ENCODE assay signal across 10 cellular contexts in genomic region chr14:98210045-98210678, GRCh38.
A peak's percentile ranks its signal among the peaks of the same experiment; 100 is the strongest.
DNase-seq lines count a peak whose midpoint lies in the region; ATAC-seq and TF ChIP-seq lines count a peak whose summit lies in the region.
"Had no signal": no experiment of that assay in that cellular context is flagged by ENCODE, and none has a peak within 500 bp of the region (broad histone marks: within the 10 kb centered on the region; RNA-seq: fewer than 3 reads in every experiment).

No MANE protein-coding gene starts in this region.

- H2AK5ac ChIP-seq in mesendoderm (ENCODE audit: low read length) = no peak overlapping the region

- no peaks in the 10 kb centered on the region for H3K36me3 Mint-ChIP-seq in CD8-positive, alpha-beta T cell
- H3K36me3 Mint-ChIP-seq in T-helper 17 cell (ENCODE audit: low read depth) = peaks cover 2% of the 10 kb centered on the region
- H3K36me3 Mint-ChIP-seq in activated T-helper 17 cell treated with anti-CD3 and anti-CD28 coated beads, Interleukin-2, amount 50 U/mL, for 72 hours (ENCODE audit: low read depth) = no peaks in the 10 kb centered on the region
- H3K36me3 Mint-ChIP-seq: stimulated activated memory B cell treated with anti-CD40 and anti-IgM and Interleukin-4, amounts not matched to agents 10 μg/mL and 1 μg/mL and 100 μg/mL, for 72 hours had no signal

- peak overlapping the region; percentile 68 for H3K4me3 Mint-ChIP-seq in CD8-positive, alpha-beta T cell
- H3K4me3 Mint-ChIP-seq in T-helper 17 cell = peak overlapping the region; percentile 84
- peak overlapping the region; percentile 93 for H3K4me3 Mint-ChIP-seq in activated T-helper 17 cell treated with anti-CD3 and anti-CD28 coated beads, Interleukin-2, amount 50 U/mL, for 72 hours
- H3K4me3 Mint-ChIP-seq: stimulated activated memory B cell treated with anti-CD40 and anti-IgM and Interleukin-4, amounts not matched to agents 10 μg/mL and 1 μg/mL and 100 μg/mL, for 72 hours had no signal

- peak overlapping the region; percentile 18 for H3K18ac ChIP-seq in mesendoderm (ENCODE audit: low read length)

- ATAC-seq in CD8-positive, alpha-beta T cell = peak; percentile 72
- peak; percentile 75 for ATAC-seq in T-helper 17 cell
- peak; percentile 85 for ATAC-seq in activated T-helper 17 cell treated with anti-CD3 and anti-CD28 coated beads, Interleukin-2, amount 50 U/mL, for 72 hours (replicated peaks)
- no peak for ATAC-seq in GM21423 (IDR thresholded peaks at IDR 0.05; ENCODE audit: unreplicated experiment)
- ATAC-seq: sciatic nerve; stimulated activated memory B cell treated with anti-CD40 and anti-IgM and Interleukin-4, amounts not matched to agents 10 μg/mL and 1 μg/mL and 100 μg/mL, for 72 hours had no signal

- peaks cover 97% of the 10 kb centered on the region for H3K4me1 Mint-ChIP-seq in CD8-positive, alpha-beta T cell (ENCODE audit: low read depth)
- peaks cover 58% of the 10 kb centered on the region for H3K4me1 Mint-ChIP-seq in T-helper 17 cell
- peaks cover 49% of the 10 kb centered on the region for H3K4me1 Mint-ChIP-seq in activated T-helper 17 cell treated with anti-CD3 and anti-CD28 coated beads, Interleukin-2, amount 50 U/mL, for 72 hours
- H3K4me1 Mint-ChIP-seq: stimulated activated memory B cell treated with anti-CD40 and anti-IgM and Interleukin-4, amounts not matched to agents 10 μg/mL and 1 μg/mL and 100 μg/mL, for 72 hours had no signal

- no peak overlapping the region for H4K8ac ChIP-seq in mesendoderm (ENCODE audit: low read depth, low read length)

- no peak overlapping the region for H3K9ac ChIP-seq in mesendoderm (ENCODE audit: low read length)

- H3K27me3 ChIP-seq in CD8-positive, alpha-beta T cell (ENCODE audit: insufficient read depth, low read length) = no peaks in the 10 kb centered on the region
- H3K27me3 ChIP-seq in mesendoderm (ENCODE audit: insufficient read depth, low read length, poor library complexity) = no peaks in the 10 kb centered on the region

- no peaks in the 10 kb centered on the region for H3K9me3 Mint-ChIP-seq in CD8-positive, alpha-beta T cell
- H3K9me3 Mint-ChIP-seq in activated T-helper 17 cell treated with anti-CD3 and anti-CD28 coated beads, Interleukin-2, amount 50 U/mL, for 72 hours = no peaks in the 10 kb centered on the region

- H3K27ac Mint-ChIP-seq in CD8-positive, alpha-beta T cell = peak overlapping the region; percentile 92
- peak overlapping the region; percentile 96 for H3K27ac Mint-ChIP-seq in T-helper 17 cell
- peak overlapping the region; percentile 98 for H3K27ac Mint-ChIP-seq in activated T-helper 17 cell treated with anti-CD3 and anti-CD28 coated beads, Interleukin-2, amount 50 U/mL, for 72 hours
- H3K27ac Mint-ChIP-seq: stimulated activated memory B cell treated with anti-CD40 and anti-IgM and Interleukin-4, amounts not matched to agents 10 μg/mL and 1 μg/mL and 100 μg/mL, for 72 hours had no signal

- peak overlapping the region; percentile 23 for H4K5ac ChIP-seq in mesendoderm (ENCODE audit: low read length)

- no peak for TF ChIP-seq CTCF in CD8-positive, alpha-beta T cell (IDR thresholded peaks at IDR 0.05)

- no peaks in the 10 kb centered on the region for H3K79me2 ChIP-seq in mesendoderm (ENCODE audit: control insufficient read depth, insufficient read depth, low read length)

- peak overlapping the region; percentile 63 for H3K4ac ChIP-seq in mesendoderm (ENCODE audit: low read depth, low read length)

- H2BK5ac ChIP-seq in mesendoderm (ENCODE audit: low read length) = peak overlapping the region; percentile 81

- peaks cover 83% of the 10 kb centered on the region for H3K4me1 ChIP-seq in CD8-positive, alpha-beta T cell (ENCODE audit: insufficient read depth, low read length)
- peaks cover 4% of the 10 kb centered on the region for H3K4me1 ChIP-seq in mesendoderm (ENCODE audit: control insufficient read depth, low read depth, low read length)

- POLR2A ChIA-PET in CD8-positive, alpha-beta T cell (lab: Charles Lee) = interaction anchor here (0.7 to 2.7 kb wide), 16 partner anchors 10 to 1059 kb away, joined by 3 to 8 read pairs (median 3); no protein-coding TSS in a partner anchor

- H3K27ac ChIP-seq in CD8-positive, alpha-beta T cell (ENCODE audit: low read depth, low read length) = peak overlapping the region; percentile 44
- peak overlapping the region; percentile 51 for H3K27ac ChIP-seq in mesendoderm (ENCODE audit: low read depth, low read length)

- no peaks in the 10 kb centered on the region for H3K27me3 Mint-ChIP-seq in CD8-positive, alpha-beta T cell (ENCODE audit: low read depth)
- no peaks in the 10 kb centered on the region for H3K27me3 Mint-ChIP-seq in T-helper 17 cell
- no peaks in the 10 kb centered on the region for H3K27me3 Mint-ChIP-seq in activated T-helper 17 cell treated with anti-CD3 and anti-CD28 coated beads, Interleukin-2, amount 50 U/mL, for 72 hours
- H3K27me3 Mint-ChIP-seq: stimulated activated memory B cell treated with anti-CD40 and anti-IgM and Interleukin-4, amounts not matched to agents 10 μg/mL and 1 μg/mL and 100 μg/mL, for 72 hours had no signal

- DNase-seq in CD8-positive, alpha-beta T cell = peak; percentile 25 to 87 (median 75)
- no peak for DNase-seq in T-helper 17 cell
- DNase-seq in mesendoderm = peak; percentile 84
- no peak for DNase-seq in foreskin melanocyte
- DNase-seq in cardiac septum (ENCODE audit: low spot score) = no peak
- no peak for DNase-seq in NCI-H1105 treated with DMSO at 0.1 percent for 48 hours (lab: John Stamatoyannopoulos, UW)

- H3K4me2 ChIP-seq in mesendoderm (ENCODE audit: low read length) = no peak overlapping the region

- H3K23ac ChIP-seq in mesendoderm (ENCODE audit: low read length) = no peak overlapping the region

- H3K79me1 ChIP-seq in mesendoderm (ENCODE audit: low read length) = no peaks in the 10 kb centered on the region

- intact Hi-C loops in CD8-positive, alpha-beta T cell (cut with DNase I, micrococcal nuclease) = loop anchor here in 1 of 2 experiments (2.0 kb wide), 1 partner anchor 21 kb away; no protein-coding TSS in a partner anchor
- intact Hi-C loops in cardiac septum (cut with DNase I) = no loop called here

- H3K4me3 ChIP-seq in CD8-positive, alpha-beta T cell (ENCODE audit: low read depth, low read length) = peak overlapping the region; percentile 20
- no peak overlapping the region for H3K4me3 ChIP-seq in mesendoderm (ENCODE audit: low read length)

- WGBS in mesendoderm (ENCODE audit: extremely low coverage, insufficient coverage, low lambda C conversion rate) = no CpG with 5 or more reads among the region's 12 CpGs

- CTCF ChIA-PET in CD8-positive, alpha-beta T cell (lab: Charles Lee) = interaction anchor here (0.6 to 1.7 kb wide), 7 partner anchors 13 to 979 kb away, joined by 3 to 5 read pairs (median 4); no protein-coding TSS in a partner anchor

- H2BK120ac ChIP-seq in mesendoderm (ENCODE audit: low read depth, low read length) = no peak overlapping the region

- no peaks in the 10 kb centered on the region for H3K9me3 ChIP-seq in CD8-positive, alpha-beta T cell (ENCODE audit: low read length)
- no peaks in the 10 kb centered on the region for H3K9me3 ChIP-seq in T-helper 17 cell (ENCODE audit: control insufficient read depth, low read length, poor library complexity, severe bottlenecking)

- no peak overlapping the region for H2BK15ac ChIP-seq in mesendoderm (replicated peaks; ENCODE audit: low read depth)

- H3K36me3 ChIP-seq in CD8-positive, alpha-beta T cell (ENCODE audit: insufficient read depth, low read length) = no peaks in the 10 kb centered on the region
- H3K36me3 ChIP-seq in mesendoderm (ENCODE audit: control insufficient read depth, insufficient read depth, low read length) = no peaks in the 10 kb centered on the region

- H3K56ac ChIP-seq in mesendoderm (ENCODE audit: low read length) = peak overlapping the region; percentile 61

Comparison
In these comparisons a context has a peak if more than half of its experiments do, and no peak if none do; other contexts are left out.
1. DNase-seq: peak in CD8-positive, alpha-beta T cell (7 of 7) and mesendoderm (single experiment); none in T-helper 17 cell (0 of 3), foreskin melanocyte (single experiment), cardiac septum (single experiment) and NCI-H1105 treated with DMSO at 0.1 percent for 48 hours (single experiment).
2. Peak in every context shown above with its lines, with median percentiles within 50 percentile points of each other: H3K27ac Mint-ChIP-seq and H3K4me3 Mint-ChIP-seq.